In the genomic region with DNA sequence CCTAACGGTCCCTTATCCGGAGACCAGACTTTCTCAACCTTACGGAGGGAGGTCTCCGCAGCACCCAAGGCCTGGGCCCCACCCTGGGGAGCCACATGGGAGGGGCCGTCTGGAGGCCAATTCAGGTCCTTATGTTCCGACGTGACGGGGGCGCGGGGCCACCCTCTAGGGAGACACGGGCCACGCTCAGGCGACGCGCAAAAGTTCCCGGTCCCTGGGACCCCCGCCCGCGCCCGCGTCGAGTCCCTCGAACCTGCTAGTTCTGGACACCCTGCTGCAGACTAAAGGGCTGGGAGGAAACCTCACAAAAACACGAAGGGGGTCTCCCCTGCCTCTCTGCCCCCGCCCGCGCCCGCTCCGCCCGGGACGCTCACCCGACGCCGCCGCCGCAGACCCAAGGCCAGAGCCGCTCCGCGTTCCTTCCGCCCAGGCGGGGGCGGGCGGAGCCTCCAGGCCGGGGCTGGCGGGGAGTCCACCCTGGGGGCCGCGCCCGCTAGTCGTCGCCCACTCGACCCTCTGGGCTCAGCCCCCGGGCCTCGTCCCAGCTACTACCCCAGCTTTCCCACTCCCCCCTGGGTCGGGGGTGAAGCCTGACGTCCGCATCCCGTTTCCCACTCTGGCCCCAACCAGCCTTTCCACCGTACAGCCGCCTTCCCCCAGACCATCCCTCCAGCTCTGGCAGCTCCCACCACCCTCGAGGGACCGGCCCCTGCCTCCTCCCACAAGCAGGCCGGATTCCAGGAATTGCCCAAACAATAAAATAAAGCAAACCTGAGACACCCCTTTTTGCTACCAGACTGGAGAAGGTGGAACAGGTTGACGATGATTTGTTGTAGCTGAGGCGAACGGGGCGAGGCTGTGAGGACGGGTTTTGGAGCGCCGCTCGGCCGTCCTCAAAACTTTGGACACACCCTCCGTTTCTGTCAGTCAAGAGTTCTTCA, we compare ENCODE assay signal across 8 cellular contexts. TPM values are rescaled to one million over a fixed set of nuclear protein-coding genes. Genes with fewer than 3 reads are reported as not detected.
DNase-seq lines count a peak whose midpoint lies in the region; ATAC-seq, FAIRE-seq and TF ChIP-seq lines count a peak whose summit lies in the region.

No MANE protein-coding gene starts in this region.

- peaks cover 47% of the 10 kb centered on the region; the same call in 2 of the 3 replicates for H3K36me3 ChIP-seq in K562 (ENCODE audit: control insufficient read depth, insufficient read depth, low read length)

- H3K79me2 ChIP-seq in K562 (ENCODE audit: control insufficient read depth, insufficient read depth, low read length) = peaks cover 70% of the 10 kb centered on the region

- peak overlapping the region; percentile 0; the same call in 1 of the 2 replicates for H2AFZ ChIP-seq in K562 (ENCODE audit: low read depth, low read length)

- intact Hi-C loops in K562 (cut with micrococcal nuclease) = loop anchor here (2.0 kb wide), 1 partner anchor 44 kb away; no protein-coding TSS in a partner anchor

- POLR2A ChIA-PET in K562 (lab: Yijun Ruan, JAX) = interaction anchor here (0.7 to 2.1 kb wide), 6 partner anchors 8 to 55 kb away, joined by 4 to 13 read pairs (median 8); a partner anchor contains a TSS

- peak; percentile 51; the same call in 1 of the 2 replicates for TF ChIP-seq POLR2A in K562 (conservative IDR thresholded peaks at IDR 0.05)

- no peak for TF ChIP-seq RAD21 in K562 (CRISPR knock-in tag; conservative IDR thresholded peaks at IDR 0.05 in 1 of 2, IDR thresholded peaks at IDR 0.05 in 1 of 2)

- no peaks in the 10 kb centered on the region for H3K9me3 ChIP-seq in K562 (replicated peaks; ENCODE audit: control insufficient read depth, insufficient read depth, low read depth, low read length)

- no peaks in the 10 kb centered on the region for H3K27me3 ChIP-seq in K562 (ENCODE audit: control insufficient read depth in 2 of 2, insufficient read depth in 2 of 2, low read length in 2 of 2)

- H4K20me1 ChIP-seq in K562 (replicated peaks; ENCODE audit: control insufficient read depth, insufficient read depth, low read length) = no peaks in the 10 kb centered on the region

- peaks cover 22 to 28% (median 23%) of the 10 kb centered on the region in 3 donors for H3K4me1 Mint-ChIP-seq in IgD-negative memory B cell

- peaks cover 11 to 72% of the 10 kb centered on the region in 2 experiments for H3K4me1 ChIP-seq in K562 (replicated peaks in 1 of 2; ENCODE audit: control insufficient read depth in 2 of 2, insufficient read depth in 2 of 2, low read length in 2 of 2)

- no TSS peak for BruUV-seq in K562 (replicated peaks; lab: Mats Ljungman, UMichigan)

- ATAC-seq in K562 (peak; percentile 60), HG03039 (IDR thresholded peaks at IDR 0.05; ENCODE audit: unreplicated experiment) (no peak)

- TF ChIP-seq EP300 in K562 (IDR thresholded peaks at IDR 0.05; ENCODE audit: low read length) = no peak

- H3K4me3 Mint-ChIP-seq in IgD-negative memory B cell = peak overlapping the region; percentile 70 to 99 (median 98)

- H3K27ac ChIP-seq in K562 (ENCODE audit: extremely low read depth, low read depth, low read length) (peak overlapping the region; percentile 98), temporal lobe (ENCODE audit: low read depth, low read length) (peak overlapping the region; percentile 95)

- peak overlapping the region; percentile 99 for H3K4me2 ChIP-seq in K562 (ENCODE audit: insufficient read depth, low read length)

- peak; percentile 92 for FAIRE-seq in K562 (lab: Jason Lieb, UNC)

- in situ Hi-C loops in K562 (cut with MboI) = loop anchor here (5.0 kb wide), 1 partner anchor 52 kb away; a partner anchor contains a TSS

- peaks cover 2% of the 10 kb centered on the region for H3K27me3 Mint-ChIP-seq in IgD-negative memory B cell

- H3K36me3 Mint-ChIP-seq in IgD-negative memory B cell = peaks cover 2% of the 10 kb centered on the region

- DNase-seq in Ammon's horn (ENCODE audit: low spot score) = peak; percentile 8
- peak; percentile 69 to 84 (median 73) for DNase-seq in K562 (ENCODE audit: extremely low read depth in 1 of 4, low spot score in 3 of 4)
- peak; percentile 80 for DNase-seq in left kidney (ENCODE audit: low read depth, low spot score)
- DNase-seq in NCI-H187 (lab: John Stamatoyannopoulos, UW) = no peak
- DNase-seq in NCI-H446 (lab: John Stamatoyannopoulos, UW) = no peak

- no peak for TF ChIP-seq CTCF in K562 (IDR thresholded peaks at IDR 0.05 in 2 of 3, conservative IDR thresholded peaks at IDR 0.05 in 1 of 3; ENCODE audit: insufficient read depth in 2 of 3, low read depth in 1 of 3, low read length in 3 of 3)

- H3K9me3 Mint-ChIP-seq in IgD-negative memory B cell = no peaks in the 10 kb centered on the region

- H3K27ac Mint-ChIP-seq in IgD-negative memory B cell = peak overlapping the region in 2 of 3 donors; percentile 62 to 100

- CTCF ChIA-PET in K562 (lab: Yijun Ruan, JAX; ENCODE audit: low intra/inter-chr PET ratio) = no interaction called here

- peak overlapping the region; percentile 93 for H3K4me3 ChIP-seq in K562

- WGBS in K562 (ENCODE audit: insufficient coverage, low coverage, missing lambda C conversion rate) = 2% methylated on average over 45 of the region's 72 CpGs

- H3K9ac ChIP-seq in K562 (ENCODE audit: insufficient read depth in 1 of 2, low read depth in 2 of 2, low read length in 2 of 2) = peak overlapping the region; percentile 97 to 100

- no peaks in the 10 kb centered on the region for H3K9me1 ChIP-seq in K562 (ENCODE audit: control insufficient read depth, insufficient read depth, low read length)

RNA-seq across cellular contexts. Expression of a gene that starts 2.7 kb away (rescaled TPM):
- polyA plus RNA-seq in IgD-negative memory B cell (202 TPM), K562 (2011; rRNA removed) (38.5 and 71.1 TPM in 2 replicates), K562 (2014; fragmentation: Illumina TruSeq; extraction: Trizol) (44.3 and 107 TPM in 2 replicates), K562 (2014; fragmentation: Nextera tagmentation; extraction: Ambion mirVana) (10 to 100 TPM in 1 of 2 experiments, 1 to 10 TPM in 1; 2.5 to 11.8 TPM), K562 (2014; rRNA removed) (104 and 114 TPM in 2 replicates)
- 70.8 and 222 TPM in 2 replicates for total RNA-seq in K562 (2011; cell fraction: chromatin; rRNA removed; ENCODE audit: low replicate concordance)
- total RNA-seq in K562 (2011; cell fraction: nucleolus; rRNA removed) = 197 and 200 TPM in 2 replicates
- 94.3 and 102 TPM in 2 replicates for total RNA-seq in K562 (2011; cell fraction: nucleoplasm; rRNA removed)
- total RNA-seq in K562 (2014; rRNA removed) (159 and 178 TPM in 2 replicates), K562 (2014; rRNA removed; fragmentation: Illumina TruSeq; extraction: Trizol) (12.9 and 20.3 TPM in 2 replicates), K562 (2015; rRNA removed; fragmentation: Illumina TruSeq; extraction: Trizol) (97.2 and 102 TPM in 2 replicates), K562 (2021) (160 and 164 TPM in 2 replicates), temporal lobe (35.7 TPM)
- polyA plus RNA-seq in K562 (2011; cell fraction: cytosol; rRNA removed) = 53.4 and 159 TPM in 2 replicates
- 178 and 263 TPM in 2 replicates for polyA plus RNA-seq in K562 (2011; cell fraction: nucleus; rRNA removed)
- 144 and 249 TPM in 2 replicates for polyA plus RNA-seq in K562 (2012)
- 18.1 and 34.7 TPM in 2 replicates for polyA minus RNA-seq in K562 (2011; rRNA and poly(A)+ RNA removed)
- 72.0 and 82.7 TPM in 2 replicates for polyA minus RNA-seq in K562 (2011; cell fraction: cytosol; rRNA and poly(A)+ RNA removed)
- 72.2 and 76.6 TPM in 2 replicates for polyA minus RNA-seq in K562 (2011; cell fraction: nucleus; rRNA and poly(A)+ RNA removed)

RNA-seq across cellular contexts. Expression of a gene that starts 31.1 kb away (rescaled TPM):
- 22.5 TPM for polyA plus RNA-seq in IgD-negative memory B cell
- 31.9 and 88.4 TPM in 2 replicates for total RNA-seq in K562 (2011; cell fraction: chromatin; rRNA removed; ENCODE audit: low replicate concordance)
- 70.2 and 80.9 TPM in 2 replicates for total RNA-seq in K562 (2011; cell fraction: nucleolus; rRNA removed)
- total RNA-seq in K562 (2011; cell fraction: nucleoplasm; rRNA removed) = 37.3 and 47.9 TPM in 2 replicates
- total RNA-seq in K562 (2014; rRNA removed) = 73.5 and 75.9 TPM in 2 replicates
- total RNA-seq in K562 (2014; rRNA removed; fragmentation: Illumina TruSeq; extraction: Trizol) = 11.3 and 16.8 TPM in 2 replicates
- total RNA-seq in K562 (2015; rRNA removed; fragmentation: Illumina TruSeq; extraction: Trizol) = 41.3 and 43.3 TPM in 2 replicates
- 64.9 and 68.5 TPM in 2 replicates for total RNA-seq in K562 (2021)
- polyA plus RNA-seq in K562 (2011; rRNA removed) = 29.6 and 34.9 TPM in 2 replicates
- 39.3 and 69.6 TPM in 2 replicates for polyA plus RNA-seq in K562 (2011; cell fraction: cytosol; rRNA removed)
- polyA plus RNA-seq in K562 (2011; cell fraction: nucleus; rRNA removed) = 98.3 and 113 TPM in 2 replicates
- polyA plus RNA-seq in K562 (2012) = 47.4 and 91.9 TPM in 2 replicates
- 28.0 and 46.2 TPM in 2 replicates for polyA plus RNA-seq in K562 (2014; fragmentation: Illumina TruSeq; extraction: Trizol)
- polyA plus RNA-seq in K562 (2014; fragmentation: Nextera tagmentation; extraction: Ambion mirVana) = 1 to 10 TPM; 2.8 to 5.8 TPM
- polyA plus RNA-seq in K562 (2014; rRNA removed) = 52.0 and 61.3 TPM in 2 replicates
- polyA minus RNA-seq in K562 (2011; rRNA and poly(A)+ RNA removed) = 17.3 and 37.2 TPM in 2 replicates
- 18.2 and 20.6 TPM in 2 replicates for polyA minus RNA-seq in K562 (2011; cell fraction: cytosol; rRNA and poly(A)+ RNA removed)
- 13.1 and 25.3 TPM in 2 replicates for polyA minus RNA-seq in K562 (2011; cell fraction: nucleus; rRNA and poly(A)+ RNA removed)
- total RNA-seq in temporal lobe = 35.7 TPM

RNA-seq across cellular contexts. Expression of a gene that starts 33.0 kb away (rescaled TPM):
- polyA plus RNA-seq in IgD-negative memory B cell (2.6 TPM), K562 (2011; rRNA removed) (1.0 and 1.6 TPM in 2 replicates), K562 (2014; fragmentation: Illumina TruSeq; extraction: Trizol) (0.61 and 1.4 TPM in 2 replicates), K562 (2014; fragmentation: Nextera tagmentation; extraction: Ambion mirVana) (under 1 TPM in 1 of 2 experiments, not detected in 1; 0.03 TPM), K562 (2014; rRNA removed) (3.6 and 4.3 TPM in 2 replicates)
- total RNA-seq in K562 (2011; cell fraction: chromatin; rRNA removed; ENCODE audit: low replicate concordance) = 8.0 and 39.1 TPM in 2 replicates
- 24.1 and 24.3 TPM in 2 replicates for total RNA-seq in K562 (2011; cell fraction: nucleolus; rRNA removed)
- 9.9 and 12.5 TPM in 2 replicates for total RNA-seq in K562 (2011; cell fraction: nucleoplasm; rRNA removed)
- total RNA-seq in K562 (2014; rRNA removed) (1.5 and 1.6 TPM in 2 replicates), K562 (2014; rRNA removed; fragmentation: Illumina TruSeq; extraction: Trizol) (0.13 and 0.22 TPM in 2 replicates), K562 (2015; rRNA removed; fragmentation: Illumina TruSeq; extraction: Trizol) (1.0 and 1.3 TPM in 2 replicates), K562 (2021) (3.4 and 4.5 TPM in 2 replicates), temporal lobe (0.98 TPM)
- 0.84 and 3.6 TPM in 2 replicates for polyA plus RNA-seq in K562 (2011; cell fraction: cytosol; rRNA removed)
- polyA plus RNA-seq in K562 (2011; cell fraction: nucleus; rRNA removed) = 11.6 and 26.8 TPM in 2 replicates
- polyA plus RNA-seq in K562 (2012) = 3.3 and 10.8 TPM in 2 replicates
- 0.45 and 0.77 TPM in 2 replicates for polyA minus RNA-seq in K562 (2011; rRNA and poly(A)+ RNA removed)
- 0.86 and 1.1 TPM in 2 replicates for polyA minus RNA-seq in K562 (2011; cell fraction: cytosol; rRNA and poly(A)+ RNA removed)
- polyA minus RNA-seq in K562 (2011; cell fraction: nucleus; rRNA and poly(A)+ RNA removed) = 3.6 and 4.6 TPM in 2 replicates

RNA-seq across cellular contexts. Expression of a gene that starts 54.2 kb away (rescaled TPM):
- polyA plus RNA-seq in IgD-negative memory B cell (10.9 TPM), K562 (2011; rRNA removed) (22.4 and 36.2 TPM in 2 replicates), K562 (2014; fragmentation: Illumina TruSeq; extraction: Trizol) (16.9 and 25.2 TPM in 2 replicates), K562 (2014; fragmentation: Nextera tagmentation; extraction: Ambion mirVana) (1 to 10 TPM in 1 of 2 experiments, under 1 TPM in 1; 0.45 to 1.1 TPM), K562 (2014; rRNA removed) (36.8 and 38.3 TPM in 2 replicates)
- 105 and 295 TPM in 2 replicates for total RNA-seq in K562 (2011; cell fraction: chromatin; rRNA removed; ENCODE audit: low replicate concordance)
- total RNA-seq in K562 (2011; cell fraction: nucleolus; rRNA removed) = 221 and 222 TPM in 2 replicates
- 123 and 136 TPM in 2 replicates for total RNA-seq in K562 (2011; cell fraction: nucleoplasm; rRNA removed)
- total RNA-seq in K562 (2014; rRNA removed) (42.4 and 61.4 TPM in 2 replicates), K562 (2014; rRNA removed; fragmentation: Illumina TruSeq; extraction: Trizol) (7.7 and 10.3 TPM in 2 replicates), K562 (2015; rRNA removed; fragmentation: Illumina TruSeq; extraction: Trizol) (17.2 and 19.2 TPM in 2 replicates), K562 (2021) (51.4 and 53.9 TPM in 2 replicates), temporal lobe (18.2 TPM)
- polyA plus RNA-seq in K562 (2011; cell fraction: cytosol; rRNA removed) = 31.4 and 55.2 TPM in 2 replicates
- 204 and 221 TPM in 2 replicates for polyA plus RNA-seq in K562 (2011; cell fraction: nucleus; rRNA removed)
- 33.8 and 52.0 TPM in 2 replicates for polyA plus RNA-seq in K562 (2012)
- 21.0 and 25.3 TPM in 2 replicates for polyA minus RNA-seq in K562 (2011; rRNA and poly(A)+ RNA removed)
- polyA minus RNA-seq in K562 (2011; cell fraction: cytosol; rRNA and poly(A)+ RNA removed) = 26.6 and 30.7 TPM in 2 replicates
- polyA minus RNA-seq in K562 (2011; cell fraction: nucleus; rRNA and poly(A)+ RNA removed) = 37.0 and 51.1 TPM in 2 replicates

RNA-seq across cellular contexts. Expression of a gene that starts 56.2 kb away (rescaled TPM):
- 3.8 TPM for polyA plus RNA-seq in IgD-negative memory B cell
- 3.8 and 17.0 TPM in 2 replicates for total RNA-seq in K562 (2011; cell fraction: chromatin; rRNA removed; ENCODE audit: low replicate concordance)
- 10.9 and 14.7 TPM in 2 replicates for total RNA-seq in K562 (2011; cell fraction: nucleolus; rRNA removed)
- total RNA-seq in K562 (2011; cell fraction: nucleoplasm; rRNA removed) = 6.7 and 8.2 TPM in 2 replicates
- total RNA-seq in K562 (2014; rRNA removed) = 2.0 and 2.9 TPM in 2 replicates
- total RNA-seq in K562 (2014; rRNA removed; fragmentation: Illumina TruSeq; extraction: Trizol) = 0.19 TPM in 1 of 2 replicates, not detected in the other
- 0.98 and 1.1 TPM in 2 replicates for total RNA-seq in K562 (2015; rRNA removed; fragmentation: Illumina TruSeq; extraction: Trizol)
- 3.5 and 3.9 TPM in 2 replicates for total RNA-seq in K562 (2021)
- polyA plus RNA-seq in K562 (2011; rRNA removed) = 1.1 and 2.8 TPM in 2 replicates
- polyA plus RNA-seq in K562 (2011; cell fraction: cytosol; rRNA removed) = 1.3 and 3.2 TPM in 2 replicates
- 28.7 and 36.1 TPM in 2 replicates for polyA plus RNA-seq in K562 (2011; cell fraction: nucleus; rRNA removed)
- polyA plus RNA-seq in K562 (2012) = 3.2 and 9.3 TPM in 2 replicates
- 0.48 and 0.98 TPM in 2 replicates for polyA plus RNA-seq in K562 (2014; fragmentation: Illumina TruSeq; extraction: Trizol)
- polyA plus RNA-seq in K562 (2014; fragmentation: Nextera tagmentation; extraction: Ambion mirVana) = not detected
- polyA plus RNA-seq in K562 (2014; rRNA removed) = 1.8 and 4.2 TPM in 2 replicates
- polyA minus RNA-seq in K562 (2011; rRNA and poly(A)+ RNA removed) = 0.14 and 0.30 TPM in 2 replicates
- 1.2 and 1.4 TPM in 2 replicates for polyA minus RNA-seq in K562 (2011; cell fraction: cytosol; rRNA and poly(A)+ RNA removed)
- 4.0 and 6.1 TPM in 2 replicates for polyA minus RNA-seq in K562 (2011; cell fraction: nucleus; rRNA and poly(A)+ RNA removed)
- under 0.01 TPM for total RNA-seq in temporal lobe

Comparison
In these comparisons a context has a peak if more than half of its experiments do, and no peak if none do; other contexts are left out.
1. DNase-seq: peak in Ammon's horn (single experiment), K562 (4 of 4) and left kidney (single experiment); none in NCI-H187 (0 of 2) and NCI-H446 (0 of 2).